28 cellular contexts compared by ENCODE assay signal in the genomic region with DNA sequence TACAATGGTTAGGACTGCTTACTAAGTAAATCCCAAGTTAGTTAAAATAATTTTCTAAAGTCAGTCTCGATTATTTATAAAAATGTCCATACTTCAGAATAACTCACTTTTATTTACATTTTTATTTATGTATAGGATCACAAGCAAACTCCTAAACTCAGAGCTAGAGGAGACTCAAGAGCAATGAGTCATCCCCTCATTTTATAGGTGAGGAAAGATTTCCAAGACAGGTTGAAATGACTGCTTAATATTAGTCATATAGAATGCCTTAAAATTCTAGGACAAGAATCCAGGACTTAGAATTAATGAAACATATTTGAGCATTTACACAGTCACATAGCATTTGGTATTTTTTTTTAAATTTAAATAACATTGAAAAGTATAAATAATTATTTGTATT.
"Had no signal": no experiment of that assay in that cellular context is flagged by ENCODE, and none has a peak within 500 bp of the region (broad histone marks: within the 10 kb centered on the region; RNA-seq: fewer than 3 reads in every experiment).

No MANE protein-coding gene starts in this region.

- H3K4me3 Mint-ChIP-seq: effector memory CD8-positive, alpha-beta T cell; naive thymus-derived CD4-positive, alpha-beta T cell; nephron; neural progenitor cell; stimulated activated naive B cell treated with anti-CD40 and anti-IgM and Interleukin-4, amounts not matched to agents 10 μg/mL and 1 μg/mL and 100 μg/mL, for 72 hours; stimulated activated naive CD8-positive, alpha-beta T cell treated with anti-CD3 and anti-CD28 coated beads, Interleukin-15, Interleukin-2, amounts not matched to agents 100 ng/mL and 50 ng/mL, for 24 hours had no signal

- H3K4me1 Mint-ChIP-seq: naive thymus-derived CD4-positive, alpha-beta T cell; nephron; neural progenitor cell; stimulated activated naive B cell treated with anti-CD40 and anti-IgM and Interleukin-4, amounts not matched to agents 10 μg/mL and 1 μg/mL and 100 μg/mL, for 72 hours had no signal

- FAIRE-seq: islet of Langerhans, small intestine, urothelium cell line had no signal

- H3K27ac Mint-ChIP-seq: effector memory CD8-positive, alpha-beta T cell; naive thymus-derived CD4-positive, alpha-beta T cell; nephron; neural progenitor cell; progenitor cell of endocrine pancreas; stimulated activated naive B cell treated with anti-CD40 and anti-IgM and Interleukin-4, amounts not matched to agents 10 μg/mL and 1 μg/mL and 100 μg/mL, for 72 hours; stimulated activated naive CD8-positive, alpha-beta T cell treated with anti-CD3 and anti-CD28 coated beads, Interleukin-15, Interleukin-2, amounts not matched to agents 100 ng/mL and 50 ng/mL, for 24 hours had no signal

- H3K79me2 ChIP-seq: parathyroid adenoma had no signal

- H3K4me1 ChIP-seq: gastroesophageal sphincter, heart right ventricle, left lung, neural progenitor cell, parathyroid adenoma, right lobe of liver, tibial nerve, upper lobe of left lung had no signal

- H3K27me3 Mint-ChIP-seq: effector memory CD8-positive, alpha-beta T cell; naive thymus-derived CD4-positive, alpha-beta T cell; progenitor cell of endocrine pancreas; stimulated activated naive B cell treated with anti-CD40 and anti-IgM and Interleukin-4, amounts not matched to agents 10 μg/mL and 1 μg/mL and 100 μg/mL, for 72 hours; stimulated activated naive CD8-positive, alpha-beta T cell treated with anti-CD3 and anti-CD28 coated beads, Interleukin-15, Interleukin-2, amounts not matched to agents 100 ng/mL and 50 ng/mL, for 24 hours had no signal

- H3K9me3 ChIP-seq: gastroesophageal sphincter, right lobe of liver, thoracic aorta, upper lobe of left lung had no signal

- H3K4me3 ChIP-seq: gastroesophageal sphincter, heart right ventricle, left lung, neural progenitor cell, right lobe of liver, thoracic aorta, tibial nerve, upper lobe of left lung had no signal

- ATAC-seq: effector memory CD8-positive, alpha-beta T cell; esophagus mucosa; gastroesophageal sphincter; heart right ventricle; left cardiac atrium; left lung; naive thymus-derived CD4-positive, alpha-beta T cell; right lobe of liver; stimulated activated naive B cell treated with anti-CD40 and anti-IgM and Interleukin-4, amounts not matched to agents 10 μg/mL and 1 μg/mL and 100 μg/mL, for 72 hours had no signal

- DNase-seq: cortex of kidney; effector memory CD8-positive, alpha-beta T cell; foreskin fibroblast; glutamatergic neuron; heart right ventricle; hippocampal formation; left cardiac atrium; left lung; midbrain; naive thymus-derived CD4-positive, alpha-beta T cell; right lobe of liver; small intestine; stimulated activated CD4-positive, alpha-beta T cell treated with anti-CD3 and anti-CD28 coated beads, Interleukin-15, amount 100 ng/mL, for 24 hours; stimulated activated CD4-positive, alpha-beta T cell treated with anti-CD3 and anti-CD28 coated beads, Interleukin-2, amount 100 ng/mL, for 48 hours; stimulated activated naive B cell treated with anti-CD40 and anti-IgM and Interleukin-4, amounts not matched to agents 10 μg/mL and 1 μg/mL and 100 μg/mL, for 72 hours; upper lobe of left lung had no signal

- H3K36me3 ChIP-seq: gastroesophageal sphincter, heart right ventricle, left lung, neural progenitor cell, right lobe of liver, thoracic aorta, tibial nerve, upper lobe of left lung had no signal

- H3K9ac ChIP-seq: neural progenitor cell, parathyroid adenoma had no signal

- H3K27ac ChIP-seq: epithelial cell of prostate, gastroesophageal sphincter, heart right ventricle, left lung, neural progenitor cell, parathyroid adenoma, right lobe of liver, thoracic aorta, tibial nerve, upper lobe of left lung had no signal

- H3K4me2 ChIP-seq: neural progenitor cell had no signal

- H3K36me3 Mint-ChIP-seq: naive thymus-derived CD4-positive, alpha-beta T cell; neural progenitor cell; stimulated activated naive B cell treated with anti-CD40 and anti-IgM and Interleukin-4, amounts not matched to agents 10 μg/mL and 1 μg/mL and 100 μg/mL, for 72 hours had no signal

- H3K27me3 ChIP-seq: gastroesophageal sphincter, heart right ventricle, left lung, neural progenitor cell, right lobe of liver, tibial nerve, upper lobe of left lung had no signal

- H2AFZ ChIP-seq: neural progenitor cell, parathyroid adenoma had no signal
